In genomic region chr9:121604242-121604641, GRCh38 we compare ENCODE assay signal across 13 cellular contexts. TPM values are rescaled to one million over a fixed set of nuclear protein-coding genes. Genes with fewer than 3 reads are reported as not detected.
DNase-seq lines count a peak whose midpoint lies in the region; ATAC-seq lines count a peak whose summit lies in the region.
"Had no signal": no experiment of that assay in that cellular context is flagged by ENCODE, and none has a peak within 500 bp of the region (broad histone marks: within the 10 kb centered on the region; RNA-seq: fewer than 3 reads in every experiment).

No MANE protein-coding gene starts in this region.

- peaks cover 65% of the 10 kb centered on the region for H3K4me1 ChIP-seq in muscle layer of colon (ENCODE audit: insufficient read depth, low read length)

- no peak for ATAC-seq in HG03565 (IDR thresholded peaks at IDR 0.05; ENCODE audit: unreplicated experiment)
- ATAC-seq: activated CD4-positive, alpha-beta T cell treated with anti-CD3 and anti-CD28 coated beads for 36 hours; stimulated activated effector memory CD8-positive, alpha-beta T cell treated with anti-CD3 and anti-CD28 coated beads, Interleukin-12 subunit alpha, Interleukin-12 subunit beta, amount 100 ng/mL, for 72 hours had no signal

- H3K27ac ChIP-seq in muscle layer of colon (ENCODE audit: low read depth, low read length), result peak overlapping the region; percentile 48

- DNase-seq in DMS153 treated with DMSO at 0.1 percent for 48 hours (lab: John Stamatoyannopoulos, UW; ENCODE audit: unreplicated experiment) (peak; percentile 22), M059J (ENCODE audit: low read depth) (peak; percentile 47), NCI-H1105 (lab: John Stamatoyannopoulos, UW) (no peak), NCI-H774 (lab: John Stamatoyannopoulos, UW) (no peak), NCI-H345 treated with DMSO at 0.1 percent for 48 hours (lab: John Stamatoyannopoulos, UW; ENCODE audit: unreplicated experiment) (no peak)
- DNase-seq: activated CD4-positive, alpha-beta T cell treated with anti-CD3 and anti-CD28 coated beads for 36 hours; activated naive CD4-positive, alpha-beta T cell; cortex of kidney; NCI-H2081 had no signal

- H3K4me3 Mint-ChIP-seq in dendritic cell treated with granulocyte-macrophage colony-stimulating factor and Interleukin-4, amounts not matched to agents 40 ng/mL and 50 ng/mL, for 4 days, result no peak overlapping the region
- H3K4me3 Mint-ChIP-seq: activated CD4-positive, alpha-beta T cell treated with anti-CD3 and anti-CD28 coated beads for 36 hours; stimulated activated effector memory CD8-positive, alpha-beta T cell treated with anti-CD3 and anti-CD28 coated beads, Interleukin-12 subunit alpha, Interleukin-12 subunit beta, amount 100 ng/mL, for 72 hours had no signal

- H3K9me3 ChIP-seq in muscle layer of colon (ENCODE audit: low read length), result no peaks in the 10 kb centered on the region

- peaks cover 69% of the 10 kb centered on the region for H3K4me1 Mint-ChIP-seq in dendritic cell treated with granulocyte-macrophage colony-stimulating factor and Interleukin-4, amounts not matched to agents 40 ng/mL and 50 ng/mL, for 4 days (ENCODE audit: low read depth)

- intact Hi-C loops in dendritic cell treated with granulocyte-macrophage colony-stimulating factor and Interleukin-4, amounts not matched to agents 40 ng/mL and 50 ng/mL, for 4 days (cut with micrococcal nuclease), result loop anchor here (5.0 kb wide), 1 partner anchor 47 kb away; no protein-coding TSS in a partner anchor

- no peak overlapping the region for H3K9ac ChIP-seq in muscle layer of colon (ENCODE audit: low read length)

- no peaks in the 10 kb centered on the region for H3K36me3 ChIP-seq in muscle layer of colon (ENCODE audit: insufficient read depth, low read length)

- no peaks in the 10 kb centered on the region for H3K36me3 Mint-ChIP-seq in dendritic cell treated with granulocyte-macrophage colony-stimulating factor and Interleukin-4, amounts not matched to agents 40 ng/mL and 50 ng/mL, for 4 days (ENCODE audit: low read depth)
- H3K36me3 Mint-ChIP-seq: stimulated activated effector memory CD8-positive, alpha-beta T cell treated with anti-CD3 and anti-CD28 coated beads, Interleukin-12 subunit alpha, Interleukin-12 subunit beta, amount 100 ng/mL, for 72 hours had no signal

- H3K9me3 Mint-ChIP-seq in dendritic cell treated with granulocyte-macrophage colony-stimulating factor and Interleukin-4, amounts not matched to agents 40 ng/mL and 50 ng/mL, for 4 days, result no peaks in the 10 kb centered on the region
- H3K9me3 Mint-ChIP-seq: stimulated activated effector memory CD8-positive, alpha-beta T cell treated with anti-CD3 and anti-CD28 coated beads, Interleukin-12 subunit alpha, Interleukin-12 subunit beta, amount 100 ng/mL, for 72 hours had no signal

- H3K27ac Mint-ChIP-seq in dendritic cell treated with granulocyte-macrophage colony-stimulating factor and Interleukin-4, amounts not matched to agents 40 ng/mL and 50 ng/mL, for 4 days, result peak overlapping the region; percentile 71
- H3K27ac Mint-ChIP-seq: activated CD4-positive, alpha-beta T cell treated with anti-CD3 and anti-CD28 coated beads for 36 hours; stimulated activated effector memory CD8-positive, alpha-beta T cell treated with anti-CD3 and anti-CD28 coated beads, Interleukin-12 subunit alpha, Interleukin-12 subunit beta, amount 100 ng/mL, for 72 hours had no signal

- peak overlapping the region in 1 of 2 donors; percentile 10 for H3K4me3 ChIP-seq in muscle layer of colon (ENCODE audit: low read depth in 1 of 2, low read length in 2 of 2)

- no peaks in the 10 kb centered on the region for H3K27me3 ChIP-seq in muscle layer of colon (ENCODE audit: control insufficient read depth in 1 of 2, insufficient read depth in 2 of 2, low read length in 2 of 2)

- peaks cover 47% of the 10 kb centered on the region for H3K27me3 Mint-ChIP-seq in dendritic cell treated with granulocyte-macrophage colony-stimulating factor and Interleukin-4, amounts not matched to agents 40 ng/mL and 50 ng/mL, for 4 days

RNA-seq across cellular contexts. Expression of gene DAB2IP, which starts 47.2 kb away (rescaled TPM):
- 2.6 and 6.2 TPM in 2 replicates for total RNA-seq in M059J (2014; rRNA removed; shearing (Covaris generic))

Comparison
In these comparisons a context has a peak if more than half of its experiments do, and no peak if none do; other contexts are left out.
1. DNase-seq: peak in DMS153 treated with DMSO at 0.1 percent for 48 hours (single experiment) and M059J (single experiment); none in NCI-H1105 (single experiment), NCI-H774 (single experiment) and NCI-H345 treated with DMSO at 0.1 percent for 48 hours (single experiment).